In genomic region chr14:25411933-25412757, GRCh38 we compare ENCODE assay signal across 10 cellular contexts.
DNase-seq lines count a peak whose midpoint lies in the region; ATAC-seq, FAIRE-seq and TF ChIP-seq lines count a peak whose summit lies in the region.
"Had no signal": no experiment of that assay in that cellular context is flagged by ENCODE, and none has a peak within 500 bp of the region (broad histone marks: within the 10 kb centered on the region; RNA-seq: fewer than 3 reads in every experiment).

No MANE protein-coding gene starts in this region.

- H3K4me3 Mint-ChIP-seq in neural crest cell = no peak overlapping the region
- no peak overlapping the region for H3K4me3 Mint-ChIP-seq in natural killer cell treated with Interleukin-12 subunit alpha and Interleukin-12 subunit beta and Interleukin-15 and Interleukin-18, amount 100 ng/mL, for 72 hours

- peaks cover 6% of the 10 kb centered on the region for H3K9me3 Mint-ChIP-seq in neural crest cell
- peaks cover 2% of the 10 kb centered on the region for H3K9me3 Mint-ChIP-seq in natural killer cell treated with Interleukin-12 subunit alpha and Interleukin-12 subunit beta and Interleukin-15 and Interleukin-18, amount 100 ng/mL, for 72 hours

- H3K27me3 Mint-ChIP-seq in neural crest cell (ENCODE audit: low read depth) = no peaks in the 10 kb centered on the region
- peaks cover 22 to 34% of the 10 kb centered on the region in 2 donors for H3K27me3 Mint-ChIP-seq in natural killer cell treated with Interleukin-12 subunit alpha and Interleukin-12 subunit beta and Interleukin-15 and Interleukin-18, amount 100 ng/mL, for 72 hours

- peak; percentile 7 for TF ChIP-seq CTCF in choroid plexus epithelial cell (conservative IDR thresholded peaks at IDR 0.05; ENCODE audit: low read depth, low read length)
- TF ChIP-seq CTCF in neural crest cell (conservative IDR thresholded peaks at IDR 0.05) = peak; percentile 55

- H3K4me3 ChIP-seq in choroid plexus epithelial cell (ENCODE audit: low read depth, low read length) = no peak overlapping the region

- H3K4me1 Mint-ChIP-seq in neural crest cell = peaks cover 3% of the 10 kb centered on the region
- no peaks in the 10 kb centered on the region for H3K4me1 Mint-ChIP-seq in natural killer cell treated with Interleukin-12 subunit alpha and Interleukin-12 subunit beta and Interleukin-15 and Interleukin-18, amount 100 ng/mL, for 72 hours (ENCODE audit: low read depth in 2 of 2)

- H3K27ac Mint-ChIP-seq in neural crest cell (ENCODE audit: unreplicated experiment) = no peak overlapping the region
- no peak overlapping the region for H3K27ac Mint-ChIP-seq in natural killer cell treated with Interleukin-12 subunit alpha and Interleukin-12 subunit beta and Interleukin-15 and Interleukin-18, amount 100 ng/mL, for 72 hours

- ATAC-seq in natural killer cell treated with Interleukin-12 subunit alpha and Interleukin-12 subunit beta and Interleukin-15 and Interleukin-18, amount 100 ng/mL, for 72 hours = no peak
- ATAC-seq in GM18505 (IDR thresholded peaks at IDR 0.05; ENCODE audit: unreplicated experiment) (no peak), GM21367 (IDR thresholded peaks at IDR 0.05; ENCODE audit: unreplicated experiment) (no peak)

- H3K36me3 Mint-ChIP-seq in neural crest cell (ENCODE audit: low read depth) = no peaks in the 10 kb centered on the region
- no peaks in the 10 kb centered on the region for H3K36me3 Mint-ChIP-seq in natural killer cell treated with Interleukin-12 subunit alpha and Interleukin-12 subunit beta and Interleukin-15 and Interleukin-18, amount 100 ng/mL, for 72 hours

- TF ChIP-seq POLR2A in GM18505 (IDR thresholded peaks at IDR 0.05; ENCODE audit: borderline replicate concordance, extremely low read depth, insufficient read depth, insufficient read length) = no peak

- DNase-seq in NCI-H2227 (lab: John Stamatoyannopoulos, UW; ENCODE audit: unreplicated experiment) (peak; percentile 58), choroid plexus epithelial cell (ENCODE audit: low read depth) (peak; percentile 22), neural crest cell (ENCODE audit: low read depth, low spot score) (peak; percentile 4)
- no peak for DNase-seq in natural killer cell treated with Interleukin-12 subunit alpha and Interleukin-12 subunit beta and Interleukin-15 and Interleukin-18, amount 100 ng/mL, for 72 hours (ENCODE audit: low spot score)
- DNase-seq in stimulated activated naive CD4-positive, alpha-beta T cell treated with Interleukin-2 at 50 U/mL for 16 hours (lab: John Stamatoyannopoulos, UW) = no peak
- DNase-seq: activated T-cell treated with anti-CD3 and anti-CD28 coated beads, Interleukin-2, amount 50 U/mL, for 48 hours; KG1 had no signal

- peak; percentile 11 for FAIRE-seq in G401.6 (lab: Jason Lieb, UNC)

Comparison
In these comparisons a context has a peak if more than half of its experiments do, and no peak if none do; other contexts are left out.
1. DNase-seq: peak in NCI-H2227 (single experiment), choroid plexus epithelial cell (single experiment) and neural crest cell (single experiment); none in natural killer cell treated with Interleukin-12 subunit alpha and Interleukin-12 subunit beta and Interleukin-15 and Interleukin-18, amount 100 ng/mL, for 72 hours (single experiment) and stimulated activated naive CD4-positive, alpha-beta T cell treated with Interleukin-2 at 50 U/mL for 16 hours (single experiment).